Comparison of ENCODE assay signal across 1 cellular context in the genomic region with DNA sequence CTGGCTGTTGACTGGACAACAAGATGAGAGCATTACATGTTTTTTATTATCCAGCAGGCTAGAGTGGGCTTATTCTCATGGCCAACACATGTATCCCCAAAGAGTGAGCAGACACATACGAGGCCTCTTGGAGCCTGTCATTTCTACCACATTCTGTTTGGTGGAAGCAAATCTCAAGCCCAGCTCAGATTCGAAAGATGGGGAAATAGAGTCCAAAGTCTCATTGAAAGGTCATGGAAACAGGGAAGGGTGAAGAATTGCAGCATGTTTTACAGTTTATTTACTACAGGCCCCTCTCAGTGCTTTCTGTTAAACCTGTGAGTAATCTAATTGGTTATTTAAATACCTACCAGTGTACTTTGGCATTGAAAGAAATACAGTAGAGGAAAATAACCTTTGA.
TF ChIP-seq lines count a peak whose summit lies in the region.

No MANE protein-coding gene starts in this region.

TF ChIP-seq in HepG2, 621 proteins besides CTCF, POLR2A, EP300 and RAD21 (continued from another document and continues in another):
- TF ChIP-seq, protein P1, sequence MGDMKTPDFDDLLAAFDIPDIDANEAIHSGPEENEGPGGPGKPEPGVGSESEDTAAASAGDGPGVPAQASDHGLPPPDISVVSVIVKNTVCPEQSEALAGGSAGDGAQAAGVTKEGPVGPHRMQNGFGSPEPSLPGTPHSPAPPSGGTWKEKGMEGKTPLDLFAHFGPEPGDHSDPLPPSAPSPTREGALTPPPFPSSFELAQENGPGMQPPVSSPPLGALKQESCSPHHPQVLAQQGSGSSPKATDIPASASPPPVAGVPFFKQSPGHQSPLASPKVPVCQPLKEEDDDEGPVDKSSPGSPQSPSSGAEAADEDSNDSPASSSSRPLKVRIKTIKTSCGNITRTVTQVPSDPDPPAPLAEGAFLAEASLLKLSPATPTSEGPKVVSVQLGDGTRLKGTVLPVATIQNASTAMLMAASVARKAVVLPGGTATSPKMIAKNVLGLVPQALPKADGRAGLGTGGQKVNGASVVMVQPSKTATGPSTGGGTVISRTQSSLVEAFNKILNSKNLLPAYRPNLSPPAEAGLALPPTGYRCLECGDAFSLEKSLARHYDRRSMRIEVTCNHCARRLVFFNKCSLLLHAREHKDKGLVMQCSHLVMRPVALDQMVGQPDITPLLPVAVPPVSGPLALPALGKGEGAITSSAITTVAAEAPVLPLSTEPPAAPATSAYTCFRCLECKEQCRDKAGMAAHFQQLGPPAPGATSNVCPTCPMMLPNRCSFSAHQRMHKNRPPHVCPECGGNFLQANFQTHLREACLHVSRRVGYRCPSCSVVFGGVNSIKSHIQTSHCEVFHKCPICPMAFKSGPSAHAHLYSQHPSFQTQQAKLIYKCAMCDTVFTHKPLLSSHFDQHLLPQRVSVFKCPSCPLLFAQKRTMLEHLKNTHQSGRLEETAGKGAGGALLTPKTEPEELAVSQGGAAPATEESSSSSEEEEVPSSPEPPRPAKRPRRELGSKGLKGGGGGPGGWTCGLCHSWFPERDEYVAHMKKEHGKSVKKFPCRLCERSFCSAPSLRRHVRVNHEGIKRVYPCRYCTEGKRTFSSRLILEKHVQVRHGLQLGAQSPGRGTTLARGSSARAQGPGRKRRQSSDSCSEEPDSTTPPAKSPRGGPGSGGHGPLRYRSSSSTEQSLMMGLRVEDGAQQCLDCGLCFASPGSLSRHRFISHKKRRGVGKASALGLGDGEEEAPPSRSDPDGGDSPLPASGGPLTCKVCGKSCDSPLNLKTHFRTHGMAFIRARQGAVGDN (CRISPR knock-in tag; IDR thresholded peaks at IDR 0.05): no peak
- TF ChIP-seq MIER3 (CRISPR knock-in tag; IDR thresholded peaks at IDR 0.05; ENCODE audit: borderline replicate concordance) (peak; percentile 59; the same call in 1 of the 2 replicates), MEIS2 (CRISPR knock-in tag; IDR thresholded peaks at IDR 0.05) (no peak), RARG (CRISPR knock-in tag; IDR thresholded peaks at IDR 0.05; ENCODE audit: low read depth) (no peak), SOX13 (IDR thresholded peaks at IDR 0.05) (no peak), SOX13 (CRISPR knock-in tag; conservative IDR thresholded peaks at IDR 0.05 in 1 of 2, IDR thresholded peaks at IDR 0.05 in 1 of 2) (peak in 1 of 2 experiments; percentile 78; a peak in 2 of 4 replicates), ZNF3 (CRISPR knock-in tag; IDR thresholded peaks at IDR 0.05) (peak; percentile 68; the same call in 1 of the 2 replicates), NFYC (CRISPR knock-in tag; IDR thresholded peaks at IDR 0.05) (0 out of 2 replicates have a peak, but pooled peaks have one; percentile 10), HMG20A (CRISPR knock-in tag; IDR thresholded peaks at IDR 0.05; ENCODE audit: borderline replicate concordance) (peak; percentile 68; the same call in 1 of the 2 replicates), ZMYM2 (CRISPR knock-in tag; IDR thresholded peaks at IDR 0.05) (no peak), FOXP1 (IDR thresholded peaks at IDR 0.05) (peak; percentile 53; the same call in 1 of the 2 replicates), FOXP1 (CRISPR knock-in tag; IDR thresholded peaks at IDR 0.05) (peak; percentile 89), SMAD9 (CRISPR knock-in tag; IDR thresholded peaks at IDR 0.05) (no peak), JUN (CRISPR knock-in tag; IDR thresholded peaks at IDR 0.05) (no peak), HMG20B (CRISPR knock-in tag; conservative IDR thresholded peaks at IDR 0.05) (no peak; the same call in 1 of the 2 replicates), KLF16 (CRISPR knock-in tag; IDR thresholded peaks at IDR 0.05) (0 out of 4 replicates have a peak, but pooled peaks of 1 of the 2 experiments have one; percentile 57), STAG1 (CRISPR knock-in tag; IDR thresholded peaks at IDR 0.05) (no peak), ARNTL (CRISPR knock-in tag; IDR thresholded peaks at IDR 0.05) (no peak), ZNF83 (CRISPR knock-in tag; IDR thresholded peaks at IDR 0.05; ENCODE audit: borderline replicate concordance) (no peak), SAP130 (CRISPR knock-in tag; IDR thresholded peaks at IDR 0.05; ENCODE audit: low read depth) (peak; percentile 62), ZNF780A (CRISPR knock-in tag; IDR thresholded peaks at IDR 0.05) (no peak), SALL1 (CRISPR knock-in tag; IDR thresholded peaks at IDR 0.05) (peak; percentile 52), TSC22D2 (CRISPR knock-in tag; IDR thresholded peaks at IDR 0.05; ENCODE audit: borderline replicate concordance) (no peak), TRIM24 (CRISPR knock-in tag; IDR thresholded peaks at IDR 0.05) (no peak), CEBPG (CRISPR knock-in tag; IDR thresholded peaks at IDR 0.05) (peak; percentile 92), NR2C2 (CRISPR knock-in tag; IDR thresholded peaks at IDR 0.05; ENCODE audit: borderline replicate concordance) (peak; percentile 86), ZNF441 (CRISPR knock-in tag; IDR thresholded peaks at IDR 0.05; ENCODE audit: borderline replicate concordance) (no peak), ZNF878 (CRISPR knock-in tag; IDR thresholded peaks at IDR 0.05) (no peak), XRCC5 (optimal IDR thresholded peaks at IDR 0.05; ENCODE audit: low read length) (no peak), ISL2 (CRISPR knock-in tag; IDR thresholded peaks at IDR 0.05) (peak; percentile 76), ZNF264 (CRISPR knock-in tag; IDR thresholded peaks at IDR 0.05) (peak; percentile 67; the same call in 1 of the 2 replicates), ZFY (CRISPR knock-in tag; IDR thresholded peaks at IDR 0.05) (0 out of 2 replicates have a peak, but pooled peaks have one; percentile 28), BCL6 (CRISPR knock-in tag; IDR thresholded peaks at IDR 0.05) (peak; percentile 73), ZNF292 (CRISPR knock-in tag; IDR thresholded peaks at IDR 0.05; ENCODE audit: borderline replicate concordance, low read depth) (peak; percentile 94; the same call in 1 of the 2 replicates), ERF (CRISPR knock-in tag; IDR thresholded peaks at IDR 0.05) (0 out of 2 replicates have a peak, but pooled peaks have one; percentile 37), ZNF670 (CRISPR knock-in tag; IDR thresholded peaks at IDR 0.05; ENCODE audit: borderline replicate concordance) (peak; percentile 60; the same call in 1 of the 2 replicates), ARNT2 (CRISPR knock-in tag; IDR thresholded peaks at IDR 0.05; ENCODE audit: low read depth) (0 out of 2 replicates have a peak, but pooled peaks have one; percentile 29), ZNF530 (CRISPR knock-in tag; IDR thresholded peaks at IDR 0.05; ENCODE audit: low read depth) (no peak), ZNF549 (CRISPR knock-in tag; IDR thresholded peaks at IDR 0.05) (no peak), SYNCRIP (IDR thresholded peaks at IDR 0.05; ENCODE audit: insufficient read depth, low read depth, low read length) (no peak), ZNF160 (CRISPR knock-in tag; IDR thresholded peaks at IDR 0.05) (no peak), ZNF329 (CRISPR knock-in tag; IDR thresholded peaks at IDR 0.05; ENCODE audit: low read depth) (no peak), RARA (CRISPR knock-in tag; IDR thresholded peaks at IDR 0.05) (peak; percentile 75), ZNF766 (CRISPR knock-in tag; IDR thresholded peaks at IDR 0.05; ENCODE audit: borderline replicate concordance) (0 out of 2 replicates have a peak, but pooled peaks have one; percentile 20), NCOA2 (CRISPR knock-in tag; IDR thresholded peaks at IDR 0.05) (peak; percentile 79), IRF2 (CRISPR knock-in tag; IDR thresholded peaks at IDR 0.05) (peak; percentile 62), AHR (CRISPR knock-in tag; IDR thresholded peaks at IDR 0.05) (no peak), HNF4G (IDR thresholded peaks at IDR 0.05; ENCODE audit: borderline replicate concordance, low read depth, low read length) (peak; percentile 92), HNF4G (CRISPR knock-in tag; IDR thresholded peaks at IDR 0.05; ENCODE audit: borderline replicate concordance, low read depth) (peak; percentile 76; the same call in 1 of the 2 replicates)
- TF ChIP-seq, protein P2, sequence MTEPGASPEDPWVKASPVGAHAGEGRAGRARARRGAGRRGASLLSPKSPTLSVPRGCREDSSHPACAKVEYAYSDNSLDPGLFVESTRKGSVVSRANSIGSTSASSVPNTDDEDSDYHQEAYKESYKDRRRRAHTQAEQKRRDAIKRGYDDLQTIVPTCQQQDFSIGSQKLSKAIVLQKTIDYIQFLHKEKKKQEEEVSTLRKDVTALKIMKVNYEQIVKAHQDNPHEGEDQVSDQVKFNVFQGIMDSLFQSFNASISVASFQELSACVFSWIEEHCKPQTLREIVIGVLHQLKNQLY (CRISPR knock-in tag; IDR thresholded peaks at IDR 0.05): no peak
- TF ChIP-seq, protein P3, sequence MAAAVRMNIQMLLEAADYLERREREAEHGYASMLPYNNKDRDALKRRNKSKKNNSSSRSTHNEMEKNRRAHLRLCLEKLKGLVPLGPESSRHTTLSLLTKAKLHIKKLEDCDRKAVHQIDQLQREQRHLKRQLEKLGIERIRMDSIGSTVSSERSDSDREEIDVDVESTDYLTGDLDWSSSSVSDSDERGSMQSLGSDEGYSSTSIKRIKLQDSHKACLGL (CRISPR knock-in tag; IDR thresholded peaks at IDR 0.05): no peak
- TF ChIP-seq, protein P4, sequence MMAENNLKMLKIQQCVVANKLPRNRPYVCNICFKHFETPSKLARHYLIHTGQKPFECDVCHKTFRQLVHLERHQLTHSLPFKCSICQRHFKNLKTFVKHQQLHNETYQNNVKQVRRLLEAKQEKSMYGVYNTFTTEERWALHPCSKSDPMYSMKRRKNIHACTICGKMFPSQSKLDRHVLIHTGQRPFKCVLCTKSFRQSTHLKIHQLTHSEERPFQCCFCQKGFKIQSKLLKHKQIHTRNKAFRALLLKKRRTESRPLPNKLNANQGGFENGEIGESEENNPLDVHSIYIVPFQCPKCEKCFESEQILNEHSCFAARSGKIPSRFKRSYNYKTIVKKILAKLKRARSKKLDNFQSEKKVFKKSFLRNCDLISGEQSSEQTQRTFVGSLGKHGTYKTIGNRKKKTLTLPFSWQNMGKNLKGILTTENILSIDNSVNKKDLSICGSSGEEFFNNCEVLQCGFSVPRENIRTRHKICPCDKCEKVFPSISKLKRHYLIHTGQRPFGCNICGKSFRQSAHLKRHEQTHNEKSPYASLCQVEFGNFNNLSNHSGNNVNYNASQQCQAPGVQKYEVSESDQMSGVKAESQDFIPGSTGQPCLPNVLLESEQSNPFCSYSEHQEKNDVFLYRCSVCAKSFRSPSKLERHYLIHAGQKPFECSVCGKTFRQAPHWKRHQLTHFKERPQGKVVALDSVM (CRISPR knock-in tag; IDR thresholded peaks at IDR 0.05): no peak
- TF ChIP-seq, protein P5, sequence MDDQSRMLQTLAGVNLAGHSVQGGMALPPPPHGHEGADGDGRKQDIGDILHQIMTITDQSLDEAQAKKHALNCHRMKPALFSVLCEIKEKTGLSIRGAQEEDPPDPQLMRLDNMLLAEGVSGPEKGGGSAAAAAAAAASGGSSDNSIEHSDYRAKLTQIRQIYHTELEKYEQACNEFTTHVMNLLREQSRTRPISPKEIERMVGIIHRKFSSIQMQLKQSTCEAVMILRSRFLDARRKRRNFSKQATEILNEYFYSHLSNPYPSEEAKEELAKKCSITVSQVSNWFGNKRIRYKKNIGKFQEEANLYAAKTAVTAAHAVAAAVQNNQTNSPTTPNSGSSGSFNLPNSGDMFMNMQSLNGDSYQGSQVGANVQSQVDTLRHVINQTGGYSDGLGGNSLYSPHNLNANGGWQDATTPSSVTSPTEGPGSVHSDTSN (CRISPR knock-in tag; IDR thresholded peaks at IDR 0.05; ENCODE audit: borderline replicate concordance): no peak
- TF ChIP-seq, protein P6, sequence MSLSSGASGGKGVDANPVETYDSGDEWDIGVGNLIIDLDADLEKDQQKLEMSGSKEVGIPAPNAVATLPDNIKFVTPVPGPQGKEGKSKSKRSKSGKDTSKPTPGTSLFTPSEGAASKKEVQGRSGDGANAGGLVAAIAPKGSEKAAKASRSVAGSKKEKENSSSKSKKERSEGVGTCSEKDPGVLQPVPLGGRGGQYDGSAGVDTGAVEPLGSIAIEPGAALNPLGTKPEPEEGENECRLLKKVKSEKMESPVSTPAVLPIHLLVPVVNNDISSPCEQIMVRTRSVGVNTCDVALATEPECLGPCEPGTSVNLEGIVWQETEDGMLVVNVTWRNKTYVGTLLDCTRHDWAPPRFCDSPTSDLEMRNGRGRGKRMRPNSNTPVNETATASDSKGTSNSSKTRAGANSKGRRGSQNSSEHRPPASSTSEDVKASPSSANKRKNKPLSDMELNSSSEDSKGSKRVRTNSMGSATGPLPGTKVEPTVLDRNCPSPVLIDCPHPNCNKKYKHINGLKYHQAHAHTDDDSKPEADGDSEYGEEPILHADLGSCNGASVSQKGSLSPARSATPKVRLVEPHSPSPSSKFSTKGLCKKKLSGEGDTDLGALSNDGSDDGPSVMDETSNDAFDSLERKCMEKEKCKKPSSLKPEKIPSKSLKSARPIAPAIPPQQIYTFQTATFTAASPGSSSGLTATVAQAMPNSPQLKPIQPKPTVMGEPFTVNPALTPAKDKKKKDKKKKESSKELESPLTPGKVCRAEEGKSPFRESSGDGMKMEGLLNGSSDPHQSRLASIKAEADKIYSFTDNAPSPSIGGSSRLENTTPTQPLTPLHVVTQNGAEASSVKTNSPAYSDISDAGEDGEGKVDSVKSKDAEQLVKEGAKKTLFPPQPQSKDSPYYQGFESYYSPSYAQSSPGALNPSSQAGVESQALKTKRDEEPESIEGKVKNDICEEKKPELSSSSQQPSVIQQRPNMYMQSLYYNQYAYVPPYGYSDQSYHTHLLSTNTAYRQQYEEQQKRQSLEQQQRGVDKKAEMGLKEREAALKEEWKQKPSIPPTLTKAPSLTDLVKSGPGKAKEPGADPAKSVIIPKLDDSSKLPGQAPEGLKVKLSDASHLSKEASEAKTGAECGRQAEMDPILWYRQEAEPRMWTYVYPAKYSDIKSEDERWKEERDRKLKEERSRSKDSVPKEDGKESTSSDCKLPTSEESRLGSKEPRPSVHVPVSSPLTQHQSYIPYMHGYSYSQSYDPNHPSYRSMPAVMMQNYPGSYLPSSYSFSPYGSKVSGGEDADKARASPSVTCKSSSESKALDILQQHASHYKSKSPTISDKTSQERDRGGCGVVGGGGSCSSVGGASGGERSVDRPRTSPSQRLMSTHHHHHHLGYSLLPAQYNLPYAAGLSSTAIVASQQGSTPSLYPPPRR (CRISPR knock-in tag; IDR thresholded peaks at IDR 0.05; ENCODE audit: borderline replicate concordance): peak; percentile 23; the same call in 1 of the 2 replicates
- TF ChIP-seq, protein P7, sequence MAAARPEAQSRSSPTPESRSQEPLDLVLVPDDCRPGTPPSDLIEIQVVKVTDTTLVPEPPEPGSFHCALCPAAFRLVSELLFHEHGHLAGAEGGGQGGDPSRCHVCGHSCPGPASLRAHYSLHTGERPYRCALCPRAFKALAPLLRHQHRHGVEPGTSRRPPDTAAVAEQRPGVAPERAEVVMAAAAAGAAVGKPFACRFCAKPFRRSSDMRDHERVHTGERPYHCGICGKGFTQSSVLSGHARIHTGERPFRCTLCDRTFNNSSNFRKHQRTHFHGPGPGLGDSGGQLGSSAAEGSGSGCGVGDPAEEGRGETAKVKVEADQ (CRISPR knock-in tag; IDR thresholded peaks at IDR 0.05; ENCODE audit: borderline replicate concordance): peak; percentile 43; the same call in 1 of the 2 replicates
- TF ChIP-seq, protein P8, sequence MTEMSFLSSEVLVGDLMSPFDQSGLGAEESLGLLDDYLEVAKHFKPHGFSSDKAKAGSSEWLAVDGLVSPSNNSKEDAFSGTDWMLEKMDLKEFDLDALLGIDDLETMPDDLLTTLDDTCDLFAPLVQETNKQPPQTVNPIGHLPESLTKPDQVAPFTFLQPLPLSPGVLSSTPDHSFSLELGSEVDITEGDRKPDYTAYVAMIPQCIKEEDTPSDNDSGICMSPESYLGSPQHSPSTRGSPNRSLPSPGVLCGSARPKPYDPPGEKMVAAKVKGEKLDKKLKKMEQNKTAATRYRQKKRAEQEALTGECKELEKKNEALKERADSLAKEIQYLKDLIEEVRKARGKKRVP (CRISPR knock-in tag; IDR thresholded peaks at IDR 0.05): peak in 1 of 2 experiments; percentile 92; a peak in 2 of 4 replicates
